15 cellular contexts compared by ENCODE assay signal in the genomic region with DNA sequence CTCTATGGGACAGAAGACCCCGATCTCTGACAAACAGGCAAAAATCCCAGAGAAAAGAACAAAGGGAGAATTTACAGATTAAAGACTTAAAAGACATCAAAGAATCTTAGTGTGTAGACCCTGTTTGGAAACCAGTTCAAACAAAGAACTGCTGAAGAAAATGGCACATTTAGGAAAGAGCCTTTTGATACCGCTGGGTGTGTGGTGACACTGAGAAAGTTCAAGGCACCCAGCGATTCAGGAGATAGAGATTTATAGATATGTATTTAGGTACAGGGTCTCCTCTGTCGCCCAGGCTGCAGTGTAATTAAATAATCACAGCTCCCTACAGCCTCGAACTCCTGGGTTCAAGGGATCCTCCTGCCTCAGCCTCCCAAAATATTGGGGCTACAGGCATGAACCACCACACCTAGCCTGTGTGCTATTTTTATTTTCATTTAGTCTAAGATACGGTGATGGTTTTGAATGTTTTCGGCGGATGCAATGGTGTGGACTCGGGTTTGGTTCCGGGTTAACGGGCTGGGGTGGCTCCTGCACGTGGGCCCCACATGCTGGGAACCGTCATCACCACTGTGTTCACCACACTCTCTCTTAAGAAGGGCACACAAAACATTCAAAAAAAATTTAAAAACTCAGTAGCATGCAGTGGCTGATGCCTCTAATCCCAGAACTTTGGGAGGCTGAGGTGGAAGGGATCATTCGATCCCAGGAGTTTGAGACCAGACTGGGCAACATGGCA.
DNase-seq lines count a peak whose midpoint lies in the region; ATAC-seq and TF ChIP-seq lines count a peak whose summit lies in the region.
"Had no signal": no experiment of that assay in that cellular context is flagged by ENCODE, and none has a peak within 500 bp of the region (broad histone marks: within the 10 kb centered on the region; RNA-seq: fewer than 3 reads in every experiment).

No MANE protein-coding gene starts in this region.

- H3K9me3 ChIP-seq in CD4-positive, CD25-positive, alpha-beta regulatory T cell (ENCODE audit: control insufficient read depth in 2 of 2, low read length in 2 of 2): no peaks in the 10 kb centered on the region
- no peaks in the 10 kb centered on the region for H3K9me3 ChIP-seq in naive thymus-derived CD4-positive, alpha-beta T cell (ENCODE audit: control insufficient read depth in 2 of 3, low read length in 3 of 3)

- no peaks in the 10 kb centered on the region for H3K9me3 Mint-ChIP-seq in CD4-positive, CD25-positive, alpha-beta regulatory T cell
- no peaks in the 10 kb centered on the region for H3K9me3 Mint-ChIP-seq in activated CD4-positive, alpha-beta memory T cell treated with anti-CD3 and anti-CD28 coated beads for 36 hours
- peaks cover 0 to 3% (median 0%) of the 10 kb centered on the region in 11 donors for H3K9me3 Mint-ChIP-seq in naive thymus-derived CD4-positive, alpha-beta T cell

- DNase-seq in CD4-positive, CD25-positive, alpha-beta regulatory T cell: no peak
- no peak for DNase-seq in activated CD4-positive, alpha-beta memory T cell treated with anti-CD3 and anti-CD28 coated beads for 36 hours
- DNase-seq in naive thymus-derived CD4-positive, alpha-beta T cell: peak in 1 of 9 donors; percentile 27
- DNase-seq in iPS-NIHi7 (ENCODE audit: extremely low spot score): no peak
- no peak for DNase-seq in NCI-H526 (lab: John Stamatoyannopoulos, UW)
- DNase-seq in amniotic stem cell (lab: John Stamatoyannopoulos, UW): no peak
- DNase-seq: mesenchymal stem cell, NCI-H2029, NCI-H774, SHP77 had no signal

- H3K27me3 Mint-ChIP-seq in CD4-positive, CD25-positive, alpha-beta regulatory T cell: no peaks in the 10 kb centered on the region
- H3K27me3 Mint-ChIP-seq in activated CD4-positive, alpha-beta memory T cell treated with anti-CD3 and anti-CD28 coated beads for 36 hours: no peaks in the 10 kb centered on the region
- no peaks in the 10 kb centered on the region for H3K27me3 Mint-ChIP-seq in naive thymus-derived CD4-positive, alpha-beta T cell

- peaks cover 4% of the 10 kb centered on the region for H3K36me3 Mint-ChIP-seq in CD4-positive, CD25-positive, alpha-beta regulatory T cell
- H3K36me3 Mint-ChIP-seq in activated CD4-positive, alpha-beta memory T cell treated with anti-CD3 and anti-CD28 coated beads for 36 hours: peaks cover 3% of the 10 kb centered on the region
- H3K36me3 Mint-ChIP-seq in naive thymus-derived CD4-positive, alpha-beta T cell: peaks cover 0 to 5% (median 0%) of the 10 kb centered on the region in 5 donors

- POLR2A ChIA-PET in activated CD4-positive, alpha-beta memory T cell treated with anti-CD3 and anti-CD28 coated beads for 36 hours (lab: Charles Lee): interaction anchor here (0.9 to 1.2 kb wide), 2 partner anchors 8 to 14 kb away, joined by 3 to 4 read pairs; no protein-coding TSS in a partner anchor
- POLR2A ChIA-PET in naive thymus-derived CD4-positive, alpha-beta T cell (lab: Charles Lee): interaction anchor here (0.6 to 1.2 kb wide), 4 partner anchors 8 to 344 kb away, joined by 3 to 5 read pairs (median 3); no protein-coding TSS in a partner anchor

- ATAC-seq in CD4-positive, CD25-positive, alpha-beta regulatory T cell (ENCODE audit: low read depth in 2 of 2): no peak
- peak; percentile 56 for ATAC-seq in naive thymus-derived CD4-positive, alpha-beta T cell
- no peak for ATAC-seq in HG03175 (IDR thresholded peaks at IDR 0.05; ENCODE audit: unreplicated experiment)
- ATAC-seq: K562 had no signal

- H3K27ac ChIP-seq in 22Rv1: peak overlapping the region; percentile 17; the same call in 1 of the 2 replicates
- peak overlapping the region; percentile 86 for H3K27ac ChIP-seq in CD4-positive, CD25-positive, alpha-beta regulatory T cell (ENCODE audit: insufficient read depth, low read length, poor library complexity, severe bottlenecking)
- peak overlapping the region; percentile 46 for H3K27ac ChIP-seq in naive thymus-derived CD4-positive, alpha-beta T cell (ENCODE audit: low read depth, low read length)
- H3K27ac ChIP-seq: coronary artery, parathyroid adenoma had no signal

- intact Hi-C loops in activated CD4-positive, alpha-beta memory T cell treated with anti-CD3 and anti-CD28 coated beads for 36 hours (cut with micrococcal nuclease): loop anchor here (2.0 to 5.0 kb wide), 2 partner anchors 19 to 226 kb away; no protein-coding TSS in a partner anchor
- intact Hi-C loops in naive thymus-derived CD4-positive, alpha-beta T cell (cut with micrococcal nuclease): loop anchor here in 1 of 2 donors (5.0 kb wide), 2 partner anchors 76 to 156 kb away; no protein-coding TSS in a partner anchor

- TF ChIP-seq CTCF in 22Rv1 (IDR thresholded peaks at IDR 0.05): no peak

- peaks cover 19 to 90% (median 59%) of the 10 kb centered on the region in 4 donors for H3K4me1 Mint-ChIP-seq in CD4-positive, CD25-positive, alpha-beta regulatory T cell
- H3K4me1 Mint-ChIP-seq in activated CD4-positive, alpha-beta memory T cell treated with anti-CD3 and anti-CD28 coated beads for 36 hours (ENCODE audit: low read depth): peaks cover 84% of the 10 kb centered on the region
- peaks cover 61 to 92% (median 84%) of the 10 kb centered on the region in 7 donors for H3K4me1 Mint-ChIP-seq in naive thymus-derived CD4-positive, alpha-beta T cell

- no peak overlapping the region for H3K4me3 ChIP-seq in CD4-positive, CD25-positive, alpha-beta regulatory T cell (ENCODE audit: low read depth, low read length)
- no peak overlapping the region for H3K4me3 ChIP-seq in naive thymus-derived CD4-positive, alpha-beta T cell (ENCODE audit: low read length)
- H3K4me3 ChIP-seq: coronary artery, K562 had no signal

- peaks cover 87% of the 10 kb centered on the region for H3K4me1 ChIP-seq in CD4-positive, CD25-positive, alpha-beta regulatory T cell (ENCODE audit: control insufficient read depth, insufficient read depth, low read length, poor library complexity, severe bottlenecking)
- H3K4me1 ChIP-seq in naive thymus-derived CD4-positive, alpha-beta T cell (ENCODE audit: control insufficient read depth in 2 of 2, insufficient read depth in 2 of 2, low read length in 2 of 2): peaks cover 51 to 79% of the 10 kb centered on the region in 2 donors

- CTCF ChIA-PET in activated CD4-positive, alpha-beta memory T cell treated with anti-CD3 and anti-CD28 coated beads for 36 hours (lab: Charles Lee): interaction anchor here (1.0 to 1.1 kb wide), 2 partner anchors 18 to 115 kb away, joined by 3 read pairs; no protein-coding TSS in a partner anchor
- CTCF ChIA-PET in naive thymus-derived CD4-positive, alpha-beta T cell (lab: Charles Lee): interaction anchor here (1.3 to 2.3 kb wide), 3 partner anchors 18 to 225 kb away, joined by 5 to 9 read pairs (median 6); a partner anchor contains a TSS

- peak overlapping the region; percentile 3 to 79 (median 36) for H3K4me3 Mint-ChIP-seq in CD4-positive, CD25-positive, alpha-beta regulatory T cell
- H3K4me3 Mint-ChIP-seq in activated CD4-positive, alpha-beta memory T cell treated with anti-CD3 and anti-CD28 coated beads for 36 hours: no peak overlapping the region
- H3K4me3 Mint-ChIP-seq in naive thymus-derived CD4-positive, alpha-beta T cell: peak overlapping the region in 8 of 10 donors; percentile 2 to 64 (median 28)

- peak overlapping the region; percentile 20 to 82 (median 39) for H3K27ac Mint-ChIP-seq in CD4-positive, CD25-positive, alpha-beta regulatory T cell
- peak overlapping the region; percentile 39 for H3K27ac Mint-ChIP-seq in activated CD4-positive, alpha-beta memory T cell treated with anti-CD3 and anti-CD28 coated beads for 36 hours
- H3K27ac Mint-ChIP-seq in naive thymus-derived CD4-positive, alpha-beta T cell: peak overlapping the region; percentile 45 to 87 (median 73)

- H3K36me3 ChIP-seq in CD4-positive, CD25-positive, alpha-beta regulatory T cell (ENCODE audit: control insufficient read depth, insufficient read depth, low read length): no peaks in the 10 kb centered on the region
- no peaks in the 10 kb centered on the region for H3K36me3 ChIP-seq in naive thymus-derived CD4-positive, alpha-beta T cell (ENCODE audit: control insufficient read depth in 2 of 3, insufficient read depth in 3 of 3, low read length in 3 of 3)

- no peaks in the 10 kb centered on the region for H3K27me3 ChIP-seq in CD4-positive, CD25-positive, alpha-beta regulatory T cell (ENCODE audit: control insufficient read depth, insufficient read depth, low read length)
- no peaks in the 10 kb centered on the region for H3K27me3 ChIP-seq in naive thymus-derived CD4-positive, alpha-beta T cell (ENCODE audit: control insufficient read depth in 2 of 2, insufficient read depth in 2 of 2, low read length in 2 of 2)

Comparison
In these comparisons a context has a peak if more than half of its experiments do, and no peak if none do; other contexts are left out.
1. H3K27ac ChIP-seq: peak in every context shown above with its lines; median percentile 86 in CD4-positive, CD25-positive, alpha-beta regulatory T cell; 46 in naive thymus-derived CD4-positive, alpha-beta T cell; 17 in 22Rv1.